In the genomic region with DNA sequence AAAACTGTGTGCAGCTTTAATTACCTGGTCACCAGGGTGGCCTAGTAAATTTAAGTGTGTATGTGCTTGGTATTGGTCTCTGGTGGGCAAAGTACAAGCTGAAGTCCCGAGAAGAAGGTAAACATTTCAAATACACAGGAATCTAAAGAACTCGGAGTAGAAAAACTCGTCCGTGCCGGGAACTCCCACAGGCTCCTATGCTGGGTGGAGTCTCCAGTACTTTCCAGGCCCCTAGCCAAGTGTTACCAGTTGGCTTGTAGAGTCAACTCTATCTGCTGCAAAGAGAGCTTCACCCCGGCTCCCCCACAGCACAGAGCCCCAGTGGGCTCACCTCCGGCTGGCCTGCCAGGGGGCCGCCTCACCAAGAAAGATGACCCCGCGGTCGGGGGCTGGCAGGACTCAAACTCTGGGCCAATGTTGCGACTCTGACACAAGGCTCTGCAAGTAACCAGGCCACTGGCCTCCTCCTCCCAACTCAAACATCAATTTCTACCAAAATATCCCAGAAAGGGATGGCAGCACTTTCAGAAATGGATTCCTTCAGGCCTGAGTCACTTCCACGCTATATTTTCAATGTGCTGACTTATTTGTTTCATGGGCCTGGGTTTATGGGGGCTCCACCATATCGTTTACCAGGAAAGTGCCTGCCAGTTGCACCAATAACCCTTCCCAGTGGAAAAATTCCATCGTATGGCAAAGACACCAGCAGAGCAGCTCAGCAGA, we compare ENCODE assay signal across 14 cellular contexts.
DNase-seq lines count a peak whose midpoint lies in the region; ATAC-seq and TF ChIP-seq lines count a peak whose summit lies in the region.
"Had no signal": no experiment of that assay in that cellular context is flagged by ENCODE, and none has a peak within 500 bp of the region (broad histone marks: within the 10 kb centered on the region; RNA-seq: fewer than 3 reads in every experiment).

No MANE protein-coding gene starts in this region.

- POLR2A ChIA-PET in GM10248 (lab: Yijun Ruan, JAX), result no interaction called here

- peak; percentile 22 for DNase-seq in ELR (ENCODE audit: low read depth)
- DNase-seq in chondrocyte (ENCODE audit: low spot score), result no peak
- peak; percentile 72 to 79 for DNase-seq in left colon
- DNase-seq in smooth muscle cell (lab: John Stamatoyannopoulos, UW; ENCODE audit: unreplicated experiment), result no peak
- DNase-seq in NCI-H526 treated with DMSO at 0.1 percent for 48 hours (lab: John Stamatoyannopoulos, UW), result no peak
- DNase-seq in SIG-M5 (lab: John Stamatoyannopoulos, UW), result no peak
- DNase-seq in stimulated activated CD4-positive, alpha-beta T cell treated with anti-CD3 and anti-CD28 coated beads, Interleukin-4, amount 100 ng/mL, for 4 hours, result no peak
- DNase-seq in GM10248 (ENCODE audit: extremely low spot score), result no peak
- DNase-seq: activated naive CD4-positive, alpha-beta T cell treated with anti-CD3 and anti-CD28 coated beads for 36 hours; DMS53; NCI-H524 treated with DMSO at 0.1 percent for 48 hours; retina had no signal

- H4K20me1 ChIP-seq in smooth muscle cell (ENCODE audit: low read depth), result peaks cover 100% of the 10 kb centered on the region

- CTCF ChIA-PET in GM10248 (lab: Yijun Ruan, JAX), result interaction anchor here (0.7 to 2.7 kb wide), 3 partner anchors 15 to 243 kb away, joined by 3 to 11 read pairs (median 3); no protein-coding TSS in a partner anchor

- no peaks in the 10 kb centered on the region for H3K9me3 Mint-ChIP-seq in chondrocyte (ENCODE audit: low read depth)
- H3K9me3 Mint-ChIP-seq: activated naive CD4-positive, alpha-beta T cell treated with anti-CD3 and anti-CD28 coated beads for 36 hours; stimulated activated naive CD8-positive, alpha-beta T cell treated with anti-CD3 and anti-CD28 coated beads, Interleukin-15, Interleukin-2, amounts not matched to agents 100 ng/mL and 50 ng/mL, for 24 hours had no signal

- H3K27ac Mint-ChIP-seq in chondrocyte (ENCODE audit: unreplicated experiment), result peak overlapping the region; percentile 87
- H3K27ac Mint-ChIP-seq: activated naive CD4-positive, alpha-beta T cell treated with anti-CD3 and anti-CD28 coated beads for 36 hours; stimulated activated naive CD8-positive, alpha-beta T cell treated with anti-CD3 and anti-CD28 coated beads, Interleukin-15, Interleukin-2, amounts not matched to agents 100 ng/mL and 50 ng/mL, for 24 hours had no signal

- no peak overlapping the region for H3K4me2 ChIP-seq in smooth muscle cell

- H3K36me3 ChIP-seq in smooth muscle cell (ENCODE audit: low read depth), result no peaks in the 10 kb centered on the region

- no peaks in the 10 kb centered on the region for H3K27me3 ChIP-seq in smooth muscle cell (ENCODE audit: low read depth)

- no peak overlapping the region for H2AFZ ChIP-seq in smooth muscle cell (ENCODE audit: low read depth)

- H3K9ac ChIP-seq in smooth muscle cell (ENCODE audit: low read depth), result no peak overlapping the region

- peaks cover 65% of the 10 kb centered on the region for H3K79me2 ChIP-seq in smooth muscle cell (ENCODE audit: low read depth)

- peaks cover 60% of the 10 kb centered on the region for H3K4me1 Mint-ChIP-seq in chondrocyte (ENCODE audit: low read depth)

- H3K27ac ChIP-seq in smooth muscle cell (ENCODE audit: low read depth), result peak overlapping the region; percentile 19

- no peaks in the 10 kb centered on the region for H3K4me1 ChIP-seq in smooth muscle cell (ENCODE audit: low read depth)

- TF ChIP-seq CTCF in chondrocyte (IDR thresholded peaks at IDR 0.05) (no peak), smooth muscle cell (IDR thresholded peaks at IDR 0.05; ENCODE audit: borderline replicate concordance, insufficient read depth, poor library complexity, severe bottlenecking) (no peak), GM10248 (IDR thresholded peaks at IDR 0.05; ENCODE audit: control extremely low read depth, extremely low read depth, low read depth, missing control alignments) (no peak)

- no peaks in the 10 kb centered on the region for H3K9me3 ChIP-seq in smooth muscle cell (replicated peaks; ENCODE audit: low read depth)

- H3F3A ChIP-seq in smooth muscle cell (ENCODE audit: low read depth), result no peaks in the 10 kb centered on the region

- ATAC-seq in left colon, result peak; percentile 72
- ATAC-seq: K562 had no signal

- peaks cover 11% of the 10 kb centered on the region for H3K36me3 Mint-ChIP-seq in chondrocyte (ENCODE audit: low read depth)

- no peak overlapping the region for H3K4me3 ChIP-seq in smooth muscle cell
- H3K4me3 ChIP-seq: K562 had no signal

- intact Hi-C loops in left colon (cut with DNase I, micrococcal nuclease), result no loop called here

- H3K4me3 Mint-ChIP-seq in chondrocyte (ENCODE audit: unreplicated experiment), result peak overlapping the region; percentile 16
- H3K4me3 Mint-ChIP-seq: activated naive CD4-positive, alpha-beta T cell treated with anti-CD3 and anti-CD28 coated beads for 36 hours; stimulated activated naive CD8-positive, alpha-beta T cell treated with anti-CD3 and anti-CD28 coated beads, Interleukin-15, Interleukin-2, amounts not matched to agents 100 ng/mL and 50 ng/mL, for 24 hours had no signal

- WGBS in smooth muscle cell (ENCODE audit: low lambda C conversion rate), result 80% methylated on average over 15 of the region's 15 CpGs

- H3K27me3 Mint-ChIP-seq in chondrocyte (ENCODE audit: low read depth), result no peaks in the 10 kb centered on the region
- H3K27me3 Mint-ChIP-seq: stimulated activated naive CD8-positive, alpha-beta T cell treated with anti-CD3 and anti-CD28 coated beads, Interleukin-15, Interleukin-2, amounts not matched to agents 100 ng/mL and 50 ng/mL, for 24 hours had no signal

Comparison
In these comparisons a context has a peak if more than half of its experiments do, and no peak if none do; other contexts are left out.
1. DNase-seq: peak in ELR (single experiment) and left colon (2 of 2); none in chondrocyte (single experiment), smooth muscle cell (single experiment), NCI-H526 treated with DMSO at 0.1 percent for 48 hours (single experiment), SIG-M5 (single experiment), stimulated activated CD4-positive, alpha-beta T cell treated with anti-CD3 and anti-CD28 coated beads, Interleukin-4, amount 100 ng/mL, for 4 hours (0 of 2) and GM10248 (single experiment).